Comparison of ENCODE assay signal across 8 cellular contexts in genomic region chr15:62758126-62758951, GRCh38.
DNase-seq lines count a peak whose midpoint lies in the region; ATAC-seq, FAIRE-seq and TF ChIP-seq lines count a peak whose summit lies in the region.

No MANE protein-coding gene starts in this region.

- H3K9me3 ChIP-seq in ascending aorta (no peaks in the 10 kb centered on the region), right cardiac atrium (ENCODE audit: control insufficient read depth, low read length) (no peaks in the 10 kb centered on the region), sigmoid colon (no peaks in the 10 kb centered on the region)

- TF ChIP-seq CTCF in ascending aorta (IDR thresholded peaks at IDR 0.05) (no peak), sigmoid colon (IDR thresholded peaks at IDR 0.05) (no peak)

- H3K36me3 ChIP-seq in ascending aorta (peaks cover 30 to 37% of the 10 kb centered on the region in 2 donors), sigmoid colon (peaks cover 0 to 13% (median 0%) of the 10 kb centered on the region in 4 donors)

- intact Hi-C loops in ascending aorta (cut with DNase I), result loop anchor here (2.0 kb wide), 1 partner anchor 16 kb away; no protein-coding TSS in a partner anchor
- intact Hi-C loops in right cardiac atrium (cut with DNase I), result no loop called here
- intact Hi-C loops in sigmoid colon (cut with DNase I), result no loop called here

- H3K4me3 ChIP-seq in ascending aorta (peak overlapping the region in 1 of 2 donors; percentile 29), right cardiac atrium (ENCODE audit: low read length) (no peak overlapping the region), sigmoid colon (no peak overlapping the region)

- H3K27me3 ChIP-seq in ascending aorta (no peaks in the 10 kb centered on the region), right cardiac atrium (ENCODE audit: control insufficient read depth, insufficient read depth) (no peaks in the 10 kb centered on the region), sigmoid colon (no peaks in the 10 kb centered on the region)

- TF ChIP-seq EP300 in sigmoid colon (IDR thresholded peaks at IDR 0.05), result no peak

- peak overlapping the region; percentile 74 to 78 for H3K27ac ChIP-seq in ascending aorta
- H3K27ac ChIP-seq in right cardiac atrium (ENCODE audit: low read length), result peak overlapping the region; percentile 72
- peak overlapping the region; percentile 60 to 73 (median 68) for H3K27ac ChIP-seq in sigmoid colon

- DNase-seq in GM04504 (ENCODE audit: low read depth) (peak; percentile 87), ascending aorta (ENCODE audit: low spot score in 2 of 2) (peak in 1 of 2 donors; percentile 83), right cardiac atrium (peak in 1 of 3 donors; percentile 35), sigmoid colon (peak; percentile 84), frontal cortex (ENCODE audit: low spot score in 2 of 2) (no peak), NCI-H1694 treated with DMSO at 0.1 percent for 48 hours (lab: John Stamatoyannopoulos, UW) (no peak), NCI-H2196 treated with DMSO at 0.1 percent for 48 hours (lab: John Stamatoyannopoulos, UW; ENCODE audit: unreplicated experiment) (no peak)

- peak; percentile 83 to 85 for ATAC-seq in right cardiac atrium
- ATAC-seq in HG02763 (IDR thresholded peaks at IDR 0.05; ENCODE audit: unreplicated experiment), result no peak

- no peak for TF ChIP-seq POLR2A in sigmoid colon (IDR thresholded peaks at IDR 0.05)

- peaks cover 8 to 23% of the 10 kb centered on the region in 2 donors for H3K4me1 ChIP-seq in ascending aorta
- H3K4me1 ChIP-seq in right cardiac atrium (ENCODE audit: control insufficient read depth, insufficient read depth, low read length), result peaks cover 3% of the 10 kb centered on the region
- H3K4me1 ChIP-seq in sigmoid colon, result peaks cover 0 to 25% (median 18%) of the 10 kb centered on the region in 4 donors

- FAIRE-seq in frontal cortex (lab: Jason Lieb, UNC), result no peak

- WGBS in right cardiac atrium, result 51% methylated on average over 11 of the region's 11 CpGs
- 77% methylated on average over 11 of the region's 11 CpGs for WGBS in sigmoid colon, 2 donors

Comparison
In these comparisons a context has a peak if more than half of its experiments do, and no peak if none do; other contexts are left out.
1. DNase-seq: peak in GM04504 (single experiment) and sigmoid colon (single experiment); none in frontal cortex (0 of 2), NCI-H1694 treated with DMSO at 0.1 percent for 48 hours (single experiment) and NCI-H2196 treated with DMSO at 0.1 percent for 48 hours (single experiment).
2. Peak in every context shown above with its lines, with median percentiles within 50 percentile points of each other: H3K27ac ChIP-seq.